1 cellular context compared by ENCODE assay signal in genomic region chr12:69898236-69898635, GRCh38.
TF ChIP-seq lines count a peak whose summit lies in the region.

No MANE protein-coding gene starts in this region.

TF ChIP-seq in WTC11, 78 proteins besides CTCF, POLR2A, EP300 and RAD21:
- TF ChIP-seq E2F1 (CRISPR knock-in tag; IDR thresholded peaks at IDR 0.05) (no peak), PRRX2 (CRISPR knock-in tag; IDR thresholded peaks at IDR 0.05) (no peak), HMGXB4 (CRISPR knock-in tag; IDR thresholded peaks at IDR 0.05) (no peak), JUN (CRISPR knock-in tag; IDR thresholded peaks at IDR 0.05) (no peak), ZSCAN18 (CRISPR knock-in tag; IDR thresholded peaks at IDR 0.05) (no peak)
